18 cellular contexts compared by ENCODE assay signal in genomic region chr10:132891994-132892393, GRCh38. TPM values are rescaled to one million over a fixed set of nuclear protein-coding genes. Genes with fewer than 3 reads are reported as not detected.
A peak's percentile ranks its signal among the peaks of the same experiment; 100 is the strongest.
DNase-seq lines count a peak whose midpoint lies in the region; ATAC-seq and TF ChIP-seq lines count a peak whose summit lies in the region.
"Had no signal": no experiment of that assay in that cellular context is flagged by ENCODE, and none has a peak within 500 bp of the region (broad histone marks: within the 10 kb centered on the region; RNA-seq: fewer than 3 reads in every experiment).

No MANE protein-coding gene starts in this region.

- peaks cover 0 to 48% (median 3%) of the 10 kb centered on the region in 9 donors for H3K27me3 ChIP-seq in heart left ventricle
- H3K27me3 ChIP-seq in SJCRH30: no peaks in the 10 kb centered on the region
- H3K27me3 ChIP-seq: ascending aorta had no signal

- H3K4me3 ChIP-seq in heart left ventricle (no peak overlapping the region), SJCRH30 (no peak overlapping the region)
- H3K4me3 ChIP-seq: ascending aorta had no signal

- peak overlapping the region in 1 of 12 donors; percentile 31 for H3K27ac ChIP-seq in heart left ventricle
- H3K27ac ChIP-seq in SJCRH30: no peak overlapping the region
- H3K27ac ChIP-seq: ascending aorta, epithelial cell of prostate, neutrophil had no signal

- peak; percentile 72 for DNase-seq in AG08396 (ENCODE audit: low spot score)
- DNase-seq in heart left ventricle: peak in 3 of 5 donors; percentile 45 to 60 (median 51)
- DNase-seq in omental fat pad (ENCODE audit: low spot score): peak; percentile 14
- DNase-seq in ecto neural progenitor cell (ENCODE audit: low spot score): no peak
- DNase-seq in SJCRH30: no peak
- DNase-seq: activated gamma-delta T cell, glutamatergic neuron, kidney, NCI-H1105 treated with DMSO at 0.1 percent for 48 hours, PC-3 had no signal

- peaks cover 0 to 15% (median 0%) of the 10 kb centered on the region in 12 donors for H3K4me1 ChIP-seq in heart left ventricle
- H3K4me1 ChIP-seq in SJCRH30: no peaks in the 10 kb centered on the region
- H3K4me1 ChIP-seq: ascending aorta had no signal

- no peak for TF ChIP-seq CTCF in heart left ventricle (IDR thresholded peaks at IDR 0.05)
- no peak for TF ChIP-seq CTCF in omental fat pad (IDR thresholded peaks at IDR 0.05)

- H3K9me3 ChIP-seq in heart left ventricle (peaks cover 0 to 13% (median 1%) of the 10 kb centered on the region in 12 donors), SJCRH30 (replicated peaks) (no peaks in the 10 kb centered on the region)
- H3K9me3 ChIP-seq: ascending aorta, neutrophil had no signal

- no peak for TF ChIP-seq POLR2A in heart left ventricle (IDR thresholded peaks at IDR 0.05)

- ATAC-seq in SK-N-SH treated with all-trans-retinoic acid at 6 μM for 48 hours (peak; percentile 71), heart left ventricle (peak; percentile 74 to 94 (median 91)), omental fat pad (ENCODE audit: low FRiP score) (peak; percentile 78), HG02852 (IDR thresholded peaks at IDR 0.05; ENCODE audit: unreplicated experiment) (no peak), GM21737 (IDR thresholded peaks at IDR 0.05; ENCODE audit: unreplicated experiment) (no peak)
- ATAC-seq: PC-3; stimulated activated naive CD8-positive, alpha-beta T cell treated with anti-CD3 and anti-CD28 coated beads, Interleukin-15, amount 100 ng/mL, for 72 hours had no signal

- H3K36me3 ChIP-seq in heart left ventricle (no peaks in the 10 kb centered on the region), SJCRH30 (no peaks in the 10 kb centered on the region)
- H3K36me3 ChIP-seq: ascending aorta, neutrophil had no signal

- 21 to 27% (median 25%) methylated on average over 12 of the region's 12 CpGs for WGBS in heart left ventricle, 4 donors

- intact Hi-C loops in heart left ventricle (cut with DNase I): no loop called here

TF ChIP-seq in SK-N-SH treated with all-trans-retinoic acid at 6 μM for 48 hours, 23 proteins besides CTCF, POLR2A, EP300 and RAD21:
- TF ChIP-seq ISL1 (CRISPR knock-in tag; IDR thresholded peaks at IDR 0.05): peak; percentile 70
- TF ChIP-seq, protein P1, sequence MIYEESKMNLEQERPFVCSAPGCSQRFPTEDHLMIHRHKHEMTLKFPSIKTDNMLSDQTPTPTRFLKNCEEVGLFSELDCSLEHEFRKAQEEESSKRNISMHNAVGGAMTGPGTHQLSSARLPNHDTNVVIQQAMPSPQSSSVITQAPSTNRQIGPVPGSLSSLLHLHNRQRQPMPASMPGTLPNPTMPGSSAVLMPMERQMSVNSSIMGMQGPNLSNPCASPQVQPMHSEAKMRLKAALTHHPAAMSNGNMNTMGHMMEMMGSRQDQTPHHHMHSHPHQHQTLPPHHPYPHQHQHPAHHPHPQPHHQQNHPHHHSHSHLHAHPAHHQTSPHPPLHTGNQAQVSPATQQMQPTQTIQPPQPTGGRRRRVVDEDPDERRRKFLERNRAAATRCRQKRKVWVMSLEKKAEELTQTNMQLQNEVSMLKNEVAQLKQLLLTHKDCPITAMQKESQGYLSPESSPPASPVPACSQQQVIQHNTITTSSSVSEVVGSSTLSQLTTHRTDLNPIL (CRISPR knock-in tag; IDR thresholded peaks at IDR 0.05; ENCODE audit: low read depth): peak; percentile 28; the same call in 1 of the 2 replicates
- TF ChIP-seq TOX (CRISPR knock-in tag; IDR thresholded peaks at IDR 0.05; ENCODE audit: borderline replicate concordance): no peak
- TF ChIP-seq, protein P2, sequence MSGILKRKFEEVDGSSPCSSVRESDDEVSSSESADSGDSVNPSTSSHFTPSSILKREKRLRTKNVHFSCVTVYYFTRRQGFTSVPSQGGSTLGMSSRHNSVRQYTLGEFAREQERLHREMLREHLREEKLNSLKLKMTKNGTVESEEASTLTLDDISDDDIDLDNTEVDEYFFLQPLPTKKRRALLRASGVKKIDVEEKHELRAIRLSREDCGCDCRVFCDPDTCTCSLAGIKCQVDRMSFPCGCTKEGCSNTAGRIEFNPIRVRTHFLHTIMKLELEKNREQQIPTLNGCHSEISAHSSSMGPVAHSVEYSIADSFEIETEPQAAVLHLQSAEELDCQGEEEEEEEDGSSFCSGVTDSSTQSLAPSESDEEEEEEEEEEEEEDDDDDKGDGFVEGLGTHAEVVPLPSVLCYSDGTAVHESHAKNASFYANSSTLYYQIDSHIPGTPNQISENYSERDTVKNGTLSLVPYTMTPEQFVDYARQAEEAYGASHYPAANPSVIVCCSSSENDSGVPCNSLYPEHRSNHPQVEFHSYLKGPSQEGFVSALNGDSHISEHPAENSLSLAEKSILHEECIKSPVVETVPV (CRISPR knock-in tag; IDR thresholded peaks at IDR 0.05): no peak
- TF ChIP-seq SNAI2 (CRISPR knock-in tag; IDR thresholded peaks at IDR 0.05): no peak
- TF ChIP-seq ARNTL (CRISPR knock-in tag; IDR thresholded peaks at IDR 0.05; ENCODE audit: borderline replicate concordance, low read depth): no peak
- TF ChIP-seq, protein P3, sequence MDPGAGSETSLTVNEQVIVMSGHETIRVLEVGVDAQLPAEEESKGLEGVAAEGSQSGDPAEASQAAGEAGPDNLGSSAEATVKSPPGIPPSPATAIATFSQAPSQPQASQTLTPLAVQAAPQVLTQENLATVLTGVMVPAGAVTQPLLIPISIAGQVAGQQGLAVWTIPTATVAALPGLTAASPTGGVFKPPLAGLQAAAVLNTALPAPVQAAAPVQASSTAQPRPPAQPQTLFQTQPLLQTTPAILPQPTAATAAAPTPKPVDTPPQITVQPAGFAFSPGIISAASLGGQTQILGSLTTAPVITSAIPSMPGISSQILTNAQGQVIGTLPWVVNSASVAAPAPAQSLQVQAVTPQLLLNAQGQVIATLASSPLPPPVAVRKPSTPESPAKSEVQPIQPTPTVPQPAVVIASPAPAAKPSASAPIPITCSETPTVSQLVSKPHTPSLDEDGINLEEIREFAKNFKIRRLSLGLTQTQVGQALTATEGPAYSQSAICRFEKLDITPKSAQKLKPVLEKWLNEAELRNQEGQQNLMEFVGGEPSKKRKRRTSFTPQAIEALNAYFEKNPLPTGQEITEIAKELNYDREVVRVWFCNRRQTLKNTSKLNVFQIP (CRISPR knock-in tag; IDR thresholded peaks at IDR 0.05; ENCODE audit: borderline replicate concordance, low read depth): no peak
- TF ChIP-seq ESRRG (CRISPR knock-in tag; IDR thresholded peaks at IDR 0.05): no peak
- no peak for TF ChIP-seq GLIS3 (CRISPR knock-in tag; IDR thresholded peaks at IDR 0.05)
- TF ChIP-seq TSHZ2 (CRISPR knock-in tag; IDR thresholded peaks at IDR 0.05): no peak
- no peak for TF ChIP-seq ZNF70 (CRISPR knock-in tag; IDR thresholded peaks at IDR 0.05)
TF ChIP-seq in SK-N-SH treated with all-trans-retinoic acid at 6 μM for 48 hours: peak in this region for 2.

RNA-seq across cellular contexts. Expression of gene CFAP46, which starts 50.4 kb away (rescaled TPM):
- total RNA-seq in heart left ventricle (1 to 10 TPM in 5 of 9 donors, under 1 TPM in 4; 0.61 to 1.8 (median 1.1) TPM), omental fat pad (under 1 TPM in 2 of 4 donors, not detected in 2; 0.24 to 0.37 TPM)
- under 1 TPM; 0.62 to 0.65 TPM for polyA plus RNA-seq in heart left ventricle
- 1.1 and 1.7 TPM in 2 replicates for total RNA-seq in SJCRH30 (2014; rRNA removed; shearing (Covaris generic))
- total RNA-seq: ascending aorta, B cell had no signal

Comparison
In these comparisons a context has a peak if more than half of its experiments do, and no peak if none do; other contexts are left out.
1. DNase-seq: peak in AG08396 (single experiment), heart left ventricle (3 of 5) and omental fat pad (single experiment); none in ecto neural progenitor cell (single experiment) and SJCRH30 (0 of 2).
2. ATAC-seq: peak in SK-N-SH treated with all-trans-retinoic acid at 6 μM for 48 hours (single experiment), heart left ventricle (4 of 4) and omental fat pad (single experiment); none in HG02852 (single experiment) and GM21737 (single experiment).